ENCODE assay signal across 27 cellular contexts in genomic region chrX:20189171-20189570, GRCh38.
"Had no signal": no experiment of that assay in that cellular context is flagged by ENCODE, and none has a peak within 500 bp of the region (broad histone marks: within the 10 kb centered on the region; RNA-seq: fewer than 3 reads in every experiment).

No MANE protein-coding gene starts in this region.

- H3K4me3 Mint-ChIP-seq: activated CD4-positive, alpha-beta memory T cell treated with anti-CD3 and anti-CD28 coated beads for 36 hours; activated CD4-positive, alpha-beta T cell treated with anti-CD3 and anti-CD28 coated beads, Interleukin-2, amount 10 ng/mL, durations not matched to agents 7 days and 5 days; activated naive CD4-positive, alpha-beta T cell treated with anti-CD3 and anti-CD28 coated beads, Interleukin-2, amount 10 ng/mL, durations not matched to agents 7 days and 5 days; activated naive CD8-positive, alpha-beta T cell treated with anti-CD3 and anti-CD28 coated beads for 36 hours; IgD-negative memory B cell; WTC11 had no signal

- H3K4me1 Mint-ChIP-seq: activated CD4-positive, alpha-beta T cell treated with anti-CD3 and anti-CD28 coated beads, Interleukin-2, amount 10 ng/mL, durations not matched to agents 7 days and 5 days; activated naive CD4-positive, alpha-beta T cell treated with anti-CD3 and anti-CD28 coated beads, Interleukin-2, amount 10 ng/mL, durations not matched to agents 7 days and 5 days; IgD-negative memory B cell; WTC11 had no signal

- DNase-seq: activated CD4-positive, alpha-beta memory T cell treated with anti-CD3 and anti-CD28 coated beads for 36 hours; activated CD4-positive, alpha-beta T cell treated with anti-CD3 and anti-CD28 coated beads, Interleukin-2, amount 10 ng/mL, durations not matched to agents 7 days and 5 days; activated CD4-positive, CD25-positive, alpha-beta regulatory T cell treated with anti-CD3 and anti-CD28 coated beads, Interleukin-2, amount 50 U/mL, for 72 hours; activated CD8-positive, alpha-beta memory T cell treated with anti-CD3 and anti-CD28 coated beads for 24 hours; activated gamma-delta T cell treated with Interleukin-2 at 50 U/mL for 16 hours; activated naive CD4-positive, alpha-beta T cell treated with anti-CD3 and anti-CD28 coated beads, Interleukin-2, amount 10 ng/mL, durations not matched to agents 7 days and 5 days; activated naive CD8-positive, alpha-beta T cell treated with anti-CD3 and anti-CD28 coated beads for 36 hours; activated T-cell treated with anti-CD3 and anti-CD28 coated beads, Interleukin-2, amount 50 U/mL, for 48 hours; anterior cingulate cortex; caudate nucleus; KG1; NCI-H1092; NCI-H1417; NCI-H1930; NCI-H345; NCI-H510A; NCI-H526 treated with DMSO at 0.1 percent for 48 hours; Peyer's patch; Right ventricle myocardium superior; SJCRH30; SW 1271 had no signal

- H3K36me3 ChIP-seq: breast epithelium had no signal

- H3K4me1 ChIP-seq: breast epithelium, Peyer's patch, SJCRH30 had no signal

- ATAC-seq: SK-N-SH treated with all-trans-retinoic acid at 6 μM for 48 hours, WTC11 had no signal

- H3K9me3 Mint-ChIP-seq: activated CD4-positive, alpha-beta memory T cell treated with anti-CD3 and anti-CD28 coated beads for 36 hours; activated CD4-positive, alpha-beta T cell treated with anti-CD3 and anti-CD28 coated beads, Interleukin-2, amount 10 ng/mL, durations not matched to agents 7 days and 5 days; activated naive CD4-positive, alpha-beta T cell treated with anti-CD3 and anti-CD28 coated beads, Interleukin-2, amount 10 ng/mL, durations not matched to agents 7 days and 5 days; activated naive CD8-positive, alpha-beta T cell treated with anti-CD3 and anti-CD28 coated beads for 36 hours; activated T-helper 2 cell treated with anti-CD3 and anti-CD28 coated beads, Interferon-gamma antibody, Interleukin-2, Interleukin-4, amounts not matched to agents 10 μg/mL and 5 μg/mL and 100 μg/mL, durations not matched to agents 14 hours and 24 hours and 36 hours; IgD-negative memory B cell; WTC11 had no signal

- H3K4me3 ChIP-seq: breast epithelium, Peyer's patch, SJCRH30 had no signal

- H3K27me3 Mint-ChIP-seq: activated CD4-positive, alpha-beta memory T cell treated with anti-CD3 and anti-CD28 coated beads for 36 hours; activated CD4-positive, alpha-beta T cell treated with anti-CD3 and anti-CD28 coated beads, Interleukin-2, amount 10 ng/mL, durations not matched to agents 7 days and 5 days; activated naive CD4-positive, alpha-beta T cell treated with anti-CD3 and anti-CD28 coated beads, Interleukin-2, amount 10 ng/mL, durations not matched to agents 7 days and 5 days; activated naive CD8-positive, alpha-beta T cell treated with anti-CD3 and anti-CD28 coated beads for 36 hours; IgD-negative memory B cell had no signal

- H3K27me3 ChIP-seq: Peyer's patch, SJCRH30 had no signal

- H3K9me3 ChIP-seq: breast epithelium, Peyer's patch, SJCRH30 had no signal

- H3K27ac Mint-ChIP-seq: activated CD4-positive, alpha-beta memory T cell treated with anti-CD3 and anti-CD28 coated beads for 36 hours; activated CD4-positive, alpha-beta T cell treated with anti-CD3 and anti-CD28 coated beads, Interleukin-2, amount 10 ng/mL, durations not matched to agents 7 days and 5 days; activated naive CD4-positive, alpha-beta T cell treated with anti-CD3 and anti-CD28 coated beads, Interleukin-2, amount 10 ng/mL, durations not matched to agents 7 days and 5 days; activated naive CD8-positive, alpha-beta T cell treated with anti-CD3 and anti-CD28 coated beads for 36 hours; activated T-helper 2 cell treated with anti-CD3 and anti-CD28 coated beads, Interferon-gamma antibody, Interleukin-2, Interleukin-4, amounts not matched to agents 10 μg/mL and 5 μg/mL and 100 μg/mL, durations not matched to agents 14 hours and 24 hours and 36 hours; IgD-negative memory B cell; WTC11 had no signal

- H3K27ac ChIP-seq: breast epithelium, Peyer's patch, RWPE1, SJCRH30 had no signal
